Comparison of ENCODE assay signal across 13 cellular contexts in genomic region chr6:47073125-47074110, GRCh38. TPM values are rescaled to one million over a fixed set of nuclear protein-coding genes. Genes with fewer than 3 reads are reported as not detected.
A peak's percentile ranks its signal among the peaks of the same experiment; 100 is the strongest.
DNase-seq lines count a peak whose midpoint lies in the region; ATAC-seq, FAIRE-seq and TF ChIP-seq lines count a peak whose summit lies in the region.
"Had no signal": no experiment of that assay in that cellular context is flagged by ENCODE, and none has a peak within 500 bp of the region (broad histone marks: within the 10 kb centered on the region; RNA-seq: fewer than 3 reads in every experiment).

No MANE protein-coding gene starts in this region.

- DNase-seq in GM19239 (ENCODE audit: insufficient read length, low spot score) (peak; percentile 4), NCI-H69 (lab: John Stamatoyannopoulos, UW) (peak; percentile 59), endothelial cell (ENCODE audit: low spot score) (no peak), progenitor cell of endocrine pancreas (ENCODE audit: low spot score, unreplicated experiment) (no peak), UCSD-AML1 (lab: John Stamatoyannopoulos, UW; ENCODE audit: unreplicated experiment) (no peak), SJCRH30 (no peak)
- no peak for DNase-seq in stimulated activated effector memory CD8-positive, alpha-beta T cell treated with anti-CD3 and anti-CD28 coated beads, Interleukin-12 subunit alpha, Interleukin-12 subunit beta, amount 100 ng/mL, for 72 hours (ENCODE audit: low spot score in 2 of 2)
- DNase-seq: activated CD4-positive, alpha-beta T cell treated with anti-CD3 and anti-CD28 coated beads, Interleukin-2, amount 50 U/mL, for 1 hour; activated naive CD4-positive, alpha-beta T cell treated with anti-CD3 and anti-CD28 coated beads for 36 hours; natural killer cell; stimulated activated naive CD4-positive, alpha-beta T cell had no signal

- no peaks in the 10 kb centered on the region for H3K4me1 Mint-ChIP-seq in endothelial cell (ENCODE audit: unreplicated experiment)
- peaks cover 11% of the 10 kb centered on the region for H3K4me1 Mint-ChIP-seq in progenitor cell of endocrine pancreas (ENCODE audit: low read depth)
- H3K4me1 Mint-ChIP-seq in stimulated activated effector memory CD8-positive, alpha-beta T cell treated with anti-CD3 and anti-CD28 coated beads, Interleukin-12 subunit alpha, Interleukin-12 subunit beta, amount 100 ng/mL, for 72 hours = no peaks in the 10 kb centered on the region
- H3K4me1 Mint-ChIP-seq: natural killer cell had no signal

- H3K27ac ChIP-seq in SJCRH30 = no peak overlapping the region

- no peaks in the 10 kb centered on the region for H3K9me3 Mint-ChIP-seq in endothelial cell (ENCODE audit: unreplicated experiment)
- no peaks in the 10 kb centered on the region for H3K9me3 Mint-ChIP-seq in progenitor cell of endocrine pancreas (ENCODE audit: low read depth)
- H3K9me3 Mint-ChIP-seq in stimulated activated effector memory CD8-positive, alpha-beta T cell treated with anti-CD3 and anti-CD28 coated beads, Interleukin-12 subunit alpha, Interleukin-12 subunit beta, amount 100 ng/mL, for 72 hours = no peaks in the 10 kb centered on the region
- H3K9me3 Mint-ChIP-seq: activated naive CD4-positive, alpha-beta T cell treated with anti-CD3 and anti-CD28 coated beads for 36 hours; natural killer cell had no signal

- H3K4me3 Mint-ChIP-seq in endothelial cell (ENCODE audit: unreplicated experiment) = no peak overlapping the region
- no peak overlapping the region for H3K4me3 Mint-ChIP-seq in progenitor cell of endocrine pancreas (ENCODE audit: low read depth)
- no peak overlapping the region for H3K4me3 Mint-ChIP-seq in stimulated activated effector memory CD8-positive, alpha-beta T cell treated with anti-CD3 and anti-CD28 coated beads, Interleukin-12 subunit alpha, Interleukin-12 subunit beta, amount 100 ng/mL, for 72 hours
- H3K4me3 Mint-ChIP-seq: activated naive CD4-positive, alpha-beta T cell treated with anti-CD3 and anti-CD28 coated beads for 36 hours; natural killer cell had no signal

- no peaks in the 10 kb centered on the region for H3K36me3 ChIP-seq in SJCRH30

- H3K4me1 ChIP-seq in SJCRH30 = 0 out of 2 replicates have a peak, but pooled peaks cover 7% of the 10 kb centered on the region

- no peaks in the 10 kb centered on the region for H3K9me3 ChIP-seq in SJCRH30 (replicated peaks)

- H3K27me3 Mint-ChIP-seq in endothelial cell (ENCODE audit: unreplicated experiment) = no peaks in the 10 kb centered on the region
- H3K27me3 Mint-ChIP-seq in progenitor cell of endocrine pancreas = peaks cover 3% of the 10 kb centered on the region

- peak; percentile 64 for TF ChIP-seq CTCF in endothelial cell (IDR thresholded peaks at IDR 0.05; ENCODE audit: unreplicated experiment)
- peak; percentile 53 for TF ChIP-seq CTCF in progenitor cell of endocrine pancreas (IDR thresholded peaks at IDR 0.05; ENCODE audit: unreplicated experiment)

- no peaks in the 10 kb centered on the region for H3K36me3 Mint-ChIP-seq in endothelial cell (ENCODE audit: low read depth, unreplicated experiment)
- no peaks in the 10 kb centered on the region for H3K36me3 Mint-ChIP-seq in progenitor cell of endocrine pancreas (ENCODE audit: insufficient read depth)
- no peaks in the 10 kb centered on the region for H3K36me3 Mint-ChIP-seq in stimulated activated effector memory CD8-positive, alpha-beta T cell treated with anti-CD3 and anti-CD28 coated beads, Interleukin-12 subunit alpha, Interleukin-12 subunit beta, amount 100 ng/mL, for 72 hours
- H3K36me3 Mint-ChIP-seq: natural killer cell had no signal

- H3K27ac Mint-ChIP-seq in endothelial cell (ENCODE audit: unreplicated experiment) = no peak overlapping the region
- no peak overlapping the region for H3K27ac Mint-ChIP-seq in progenitor cell of endocrine pancreas
- no peak overlapping the region for H3K27ac Mint-ChIP-seq in stimulated activated effector memory CD8-positive, alpha-beta T cell treated with anti-CD3 and anti-CD28 coated beads, Interleukin-12 subunit alpha, Interleukin-12 subunit beta, amount 100 ng/mL, for 72 hours
- H3K27ac Mint-ChIP-seq: activated naive CD4-positive, alpha-beta T cell treated with anti-CD3 and anti-CD28 coated beads for 36 hours; natural killer cell had no signal

- no peak for FAIRE-seq in GM19239 (lab: Jason Lieb, UNC)
- FAIRE-seq: G401.6 had no signal

- H3K27me3 ChIP-seq in SJCRH30 = no peaks in the 10 kb centered on the region

- no peak overlapping the region for H3K4me3 ChIP-seq in SJCRH30

- no peak for ATAC-seq in stimulated activated effector memory CD8-positive, alpha-beta T cell treated with anti-CD3 and anti-CD28 coated beads, Interleukin-12 subunit alpha, Interleukin-12 subunit beta, amount 100 ng/mL, for 72 hours
- ATAC-seq: natural killer cell had no signal

RNA-seq across cellular contexts. Expression of gene ADGRF1, which starts 31.3 kb away (rescaled TPM):
- not detected for total RNA-seq in endothelial cell (ENCODE audit: unreplicated experiment)
- 0.12 and 0.93 TPM in 2 replicates for total RNA-seq in progenitor cell of endocrine pancreas
- total RNA-seq in SJCRH30 (2014; rRNA removed; shearing (Covaris generic)) = not detected in 2 replicates
- total RNA-seq: activated naive CD4-positive, alpha-beta T cell treated with anti-CD3 and anti-CD28 coated beads for 36 hours; dermis microvascular lymphatic vessel endothelial cell; natural killer cell had no signal

Comparison
In these comparisons a context has a peak if more than half of its experiments do, and no peak if none do; other contexts are left out.
1. DNase-seq: peak in GM19239 (single experiment) and NCI-H69 (single experiment); none in endothelial cell (single experiment), progenitor cell of endocrine pancreas (single experiment), UCSD-AML1 (single experiment), SJCRH30 (0 of 2) and stimulated activated effector memory CD8-positive, alpha-beta T cell treated with anti-CD3 and anti-CD28 coated beads, Interleukin-12 subunit alpha, Interleukin-12 subunit beta, amount 100 ng/mL, for 72 hours (0 of 2).